ENCODE assay signal across 8 cellular contexts in the genomic region with DNA sequence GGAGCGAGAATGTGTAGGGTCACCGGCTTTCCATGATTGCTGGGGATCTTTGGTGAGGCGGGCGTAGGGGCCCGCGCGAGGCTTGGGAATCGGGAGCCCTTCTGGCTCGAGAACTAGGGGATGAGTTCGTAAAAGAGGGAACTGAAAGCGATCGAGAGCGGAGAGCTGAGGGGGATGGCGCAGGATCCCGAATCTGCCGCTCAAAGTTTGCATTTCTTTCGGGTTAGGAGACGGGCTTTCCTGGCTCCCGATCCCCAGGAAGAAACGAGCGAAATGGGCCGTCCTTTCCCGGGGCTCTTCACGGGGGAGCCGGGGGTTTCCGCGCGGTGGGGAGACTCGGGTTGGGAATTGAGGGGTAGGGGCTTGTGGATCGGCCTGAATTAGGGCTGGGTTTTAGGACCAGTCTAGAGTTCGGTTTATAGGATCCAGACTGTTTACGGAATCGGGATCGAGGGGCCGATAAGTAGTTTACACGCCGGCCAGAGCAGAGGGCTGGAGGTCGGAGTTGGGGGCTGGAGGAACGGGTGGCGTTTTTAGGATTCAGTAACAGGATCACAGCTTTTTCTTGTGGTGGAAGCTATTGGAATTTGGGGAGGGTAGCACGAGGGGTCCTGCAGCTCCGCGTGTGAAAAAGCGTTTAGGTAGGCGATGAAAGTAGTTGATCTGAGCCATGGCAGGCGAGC.
A peak's percentile ranks its signal among the peaks of the same experiment; 100 is the strongest.
DNase-seq lines count a peak whose midpoint lies in the region; ATAC-seq and TF ChIP-seq lines count a peak whose summit lies in the region.

No MANE protein-coding gene starts in this region.

- H3K9me3 Mint-ChIP-seq in dendritic cell treated with granulocyte-macrophage colony-stimulating factor and Interleukin-4, amounts not matched to agents 40 ng/mL and 50 ng/mL, for 4 days, result no peaks in the 10 kb centered on the region

- H3K27ac Mint-ChIP-seq in dendritic cell treated with granulocyte-macrophage colony-stimulating factor and Interleukin-4, amounts not matched to agents 40 ng/mL and 50 ng/mL, for 4 days, result peak overlapping the region; percentile 52

- no peaks in the 10 kb centered on the region for H3K79me2 ChIP-seq in MM.1S (ENCODE audit: low read length)

- no peaks in the 10 kb centered on the region for H3K9me2 ChIP-seq in MM.1S (replicated peaks; ENCODE audit: insufficient read depth, low read length)

- peak overlapping the region; percentile 10; the same call in 1 of the 2 replicates for H3K9ac ChIP-seq in MM.1S (ENCODE audit: low read length)
- peak overlapping the region; percentile 41 to 65 for H3K9ac ChIP-seq in mucosa of rectum (ENCODE audit: low read depth in 1 of 2, low read length in 2 of 2)

- no peaks in the 10 kb centered on the region for H4K20me1 ChIP-seq in MM.1S (ENCODE audit: insufficient read depth, low read length)

- H3F3A ChIP-seq in MM.1S (ENCODE audit: insufficient read depth, low read length), result no peaks in the 10 kb centered on the region

- peaks cover 89% of the 10 kb centered on the region for H3K27me3 Mint-ChIP-seq in dendritic cell treated with granulocyte-macrophage colony-stimulating factor and Interleukin-4, amounts not matched to agents 40 ng/mL and 50 ng/mL, for 4 days

- DNase-seq in GM03348 (ENCODE audit: low spot score) (peak; percentile 49), MM.1S (no peak), SHP77 treated with DMSO at 0.1 percent for 48 hours (lab: John Stamatoyannopoulos, UW) (no peak), NCI-H2227 (lab: John Stamatoyannopoulos, UW; ENCODE audit: unreplicated experiment) (no peak), NCI-H187 (lab: John Stamatoyannopoulos, UW) (no peak)

- H3K27me3 ChIP-seq in MM.1S (replicated peaks; ENCODE audit: insufficient read depth, low read length) (peaks cover 27% of the 10 kb centered on the region), mucosa of rectum (ENCODE audit: control insufficient read depth in 2 of 2, insufficient read depth in 2 of 2, low read length in 2 of 2) (peaks cover 29 to 58% of the 10 kb centered on the region in 2 donors)

- no peak for TF ChIP-seq CTCF in MM.1S (IDR thresholded peaks at IDR 0.05; ENCODE audit: low read length)

- H3K4me1 ChIP-seq in MM.1S (ENCODE audit: low read length) (no peaks in the 10 kb centered on the region), mucosa of rectum (ENCODE audit: control insufficient read depth in 2 of 2, insufficient read depth in 2 of 2, low read length in 2 of 2) (peaks cover 8 to 13% of the 10 kb centered on the region in 2 donors)

- peak overlapping the region; percentile 94 for H3K4me3 Mint-ChIP-seq in dendritic cell treated with granulocyte-macrophage colony-stimulating factor and Interleukin-4, amounts not matched to agents 40 ng/mL and 50 ng/mL, for 4 days

- no peaks in the 10 kb centered on the region for H3K36me3 Mint-ChIP-seq in dendritic cell treated with granulocyte-macrophage colony-stimulating factor and Interleukin-4, amounts not matched to agents 40 ng/mL and 50 ng/mL, for 4 days (ENCODE audit: low read depth)

- H2AFZ ChIP-seq in MM.1S (ENCODE audit: low read length), result peak overlapping the region; percentile 80

- H3K36me3 ChIP-seq in MM.1S (replicated peaks; ENCODE audit: insufficient read depth, low read length) (no peaks in the 10 kb centered on the region), mucosa of rectum (ENCODE audit: control insufficient read depth in 2 of 2, insufficient read depth in 2 of 2, low read length in 2 of 2) (no peaks in the 10 kb centered on the region)

- H3K4me1 Mint-ChIP-seq in dendritic cell treated with granulocyte-macrophage colony-stimulating factor and Interleukin-4, amounts not matched to agents 40 ng/mL and 50 ng/mL, for 4 days (ENCODE audit: low read depth), result peaks cover 24% of the 10 kb centered on the region

- H3K27ac ChIP-seq in MM.1S (ENCODE audit: low read length), result no peak overlapping the region
- peak overlapping the region; percentile 64 to 68 for H3K27ac ChIP-seq in mucosa of rectum (ENCODE audit: low read depth in 2 of 2, low read length in 2 of 2)

- ATAC-seq in GM19395 (IDR thresholded peaks at IDR 0.05; ENCODE audit: unreplicated experiment), result no peak

- H3K4me3 ChIP-seq in MM.1S (ENCODE audit: low read length), result peak overlapping the region; percentile 80
- H3K4me3 ChIP-seq in mucosa of rectum (ENCODE audit: low read length in 2 of 2), result peak overlapping the region; percentile 64 to 74

- H3K4me2 ChIP-seq in MM.1S (ENCODE audit: low read depth, low read length), result peak overlapping the region; percentile 100

- intact Hi-C loops in dendritic cell treated with granulocyte-macrophage colony-stimulating factor and Interleukin-4, amounts not matched to agents 40 ng/mL and 50 ng/mL, for 4 days (cut with micrococcal nuclease), result loop anchor here (10.0 kb wide), 1 partner anchor 189 kb away; no protein-coding TSS in a partner anchor

- H3K9me3 ChIP-seq in MM.1S (replicated peaks; ENCODE audit: insufficient read depth, low read length) (no peaks in the 10 kb centered on the region), mucosa of rectum (ENCODE audit: control insufficient read depth in 2 of 2, low read length in 2 of 2) (no peaks in the 10 kb centered on the region)
